3 cellular contexts compared by ENCODE assay signal in genomic region chr15:72285402-72285801, GRCh38.
TF ChIP-seq lines count a peak whose summit lies in the region.

No MANE protein-coding gene starts in this region.

TF ChIP-seq in SK-N-SH, 30 proteins besides CTCF, POLR2A, EP300 and RAD21:
- no peak for TF ChIP-seq ELF1 (IDR thresholded peaks at IDR 0.05)
- no peak for TF ChIP-seq SMC3 (IDR thresholded peaks at IDR 0.05; ENCODE audit: low read depth, low read length)
- TF ChIP-seq SIN3A (IDR thresholded peaks at IDR 0.05; ENCODE audit: borderline replicate concordance, low read depth, low read length): no peak
- no peak for TF ChIP-seq EZH2phosphoT487 (IDR thresholded peaks at IDR 0.05; ENCODE audit: borderline replicate concordance, low read depth)
- TF ChIP-seq FOXM1 (IDR thresholded peaks at IDR 0.05; ENCODE audit: low read depth): no peak
- TF ChIP-seq MAX (IDR thresholded peaks at IDR 0.05; ENCODE audit: low read depth): no peak
- TF ChIP-seq JUND (IDR thresholded peaks at IDR 0.05): no peak
- TF ChIP-seq ZBTB33 (IDR thresholded peaks at IDR 0.05; ENCODE audit: borderline replicate concordance, low read depth): no peak
- no peak for TF ChIP-seq TAF1 (IDR thresholded peaks at IDR 0.05; ENCODE audit: borderline replicate concordance, low read depth, low read length)
- TF ChIP-seq PBX3 (IDR thresholded peaks at IDR 0.05): no peak
- TF ChIP-seq RCOR1 (IDR thresholded peaks at IDR 0.05; ENCODE audit: low read length): no peak
- no peak for TF ChIP-seq MEF2A (IDR thresholded peaks at IDR 0.05; ENCODE audit: borderline replicate concordance, low read depth)
- no peak for TF ChIP-seq YY1 (IDR thresholded peaks at IDR 0.05; ENCODE audit: low read depth)
- TF ChIP-seq FOXJ3 (CRISPR knock-in tag; IDR thresholded peaks at IDR 0.05): no peak
- no peak for TF ChIP-seq POLR2AphosphoS5 (IDR thresholded peaks at IDR 0.05; ENCODE audit: low read depth, low read length)
- no peak for TF ChIP-seq USF2 (IDR thresholded peaks at IDR 0.05; ENCODE audit: borderline replicate concordance, low read depth, low read length)
- TF ChIP-seq FOSL2 (IDR thresholded peaks at IDR 0.05; ENCODE audit: borderline replicate concordance, low read depth): no peak
- TF ChIP-seq RFX5 (IDR thresholded peaks at IDR 0.05; ENCODE audit: low read length): no peak
- TF ChIP-seq NFIC (IDR thresholded peaks at IDR 0.05; ENCODE audit: borderline replicate concordance): no peak
TF ChIP-seq in SK-N-SH: peak in this region for 0.

TF ChIP-seq in SK-N-SH treated with all-trans-retinoic acid at 6 μM for 48 hours, 23 proteins besides CTCF, POLR2A, EP300 and RAD21:
- TF ChIP-seq RARB (CRISPR knock-in tag; IDR thresholded peaks at IDR 0.05) (no peak), TOX (CRISPR knock-in tag; IDR thresholded peaks at IDR 0.05; ENCODE audit: borderline replicate concordance) (no peak), POU6F1 (CRISPR knock-in tag; IDR thresholded peaks at IDR 0.05; ENCODE audit: borderline replicate concordance, low read depth) (no peak), TCF4 (CRISPR knock-in tag; IDR thresholded peaks at IDR 0.05; ENCODE audit: borderline replicate concordance) (no peak), ZNF565 (CRISPR knock-in tag; conservative IDR thresholded peaks at IDR 0.05; ENCODE audit: low read depth) (no peak), CSRNP3 (CRISPR knock-in tag; IDR thresholded peaks at IDR 0.05) (no peak), CSDC2 (CRISPR knock-in tag; IDR thresholded peaks at IDR 0.05) (no peak), ZNF70 (CRISPR knock-in tag; IDR thresholded peaks at IDR 0.05) (no peak), ZNF8 (CRISPR knock-in tag; IDR thresholded peaks at IDR 0.05) (no peak), SNAI2 (CRISPR knock-in tag; IDR thresholded peaks at IDR 0.05) (no peak), TSHZ2 (CRISPR knock-in tag; IDR thresholded peaks at IDR 0.05) (no peak), CREB5 (CRISPR knock-in tag; IDR thresholded peaks at IDR 0.05; ENCODE audit: low read depth) (no peak), GLIS3 (CRISPR knock-in tag; IDR thresholded peaks at IDR 0.05) (no peak)

TF ChIP-seq in H1, 55 proteins besides CTCF, POLR2A, EP300 and RAD21:
- no peak for TF ChIP-seq JUN (IDR thresholded peaks at IDR 0.05; ENCODE audit: low read depth, low read length)
- TF ChIP-seq SP4 (IDR thresholded peaks at IDR 0.05; ENCODE audit: low read length): no peak
- no peak for TF ChIP-seq CBX5 (IDR thresholded peaks at IDR 0.05; ENCODE audit: low read depth, low read length)
- no peak for TF ChIP-seq CHD7 (IDR thresholded peaks at IDR 0.05; ENCODE audit: insufficient replicate concordance, low read length)
- TF ChIP-seq EZH2 (IDR thresholded peaks at IDR 0.05; ENCODE audit: low read depth, low read length, severe bottlenecking): no peak
- TF ChIP-seq SIN3A (conservative IDR thresholded peaks at IDR 0.05 in 1 of 2, IDR thresholded peaks at IDR 0.05 in 1 of 2; ENCODE audit: low read depth in 1 of 2, low read length in 2 of 2): no peak
- TF ChIP-seq MAX (IDR thresholded peaks at IDR 0.05): no peak
- TF ChIP-seq CEBPB (IDR thresholded peaks at IDR 0.05; ENCODE audit: low read depth, low read length): no peak
- no peak for TF ChIP-seq RFX5 (IDR thresholded peaks at IDR 0.05; ENCODE audit: borderline replicate concordance, low read depth, low read length)
- no peak for TF ChIP-seq USF2 (IDR thresholded peaks at IDR 0.05; ENCODE audit: low read length)
TF ChIP-seq in H1: peak in this region for 0.
